22 cellular contexts compared by ENCODE assay signal in genomic region chr13:40408602-40409001, GRCh38.
DNase-seq lines count a peak whose midpoint lies in the region; ATAC-seq and TF ChIP-seq lines count a peak whose summit lies in the region.
"Had no signal": no experiment of that assay in that cellular context is flagged by ENCODE, and none has a peak within 500 bp of the region (broad histone marks: within the 10 kb centered on the region; RNA-seq: fewer than 3 reads in every experiment).

No MANE protein-coding gene starts in this region.

- ATAC-seq in left colon: peak; percentile 44
- ATAC-seq in GM21825 (IDR thresholded peaks at IDR 0.05; ENCODE audit: unreplicated experiment): no peak
- no peak for ATAC-seq in GM21528 (IDR thresholded peaks at IDR 0.05; ENCODE audit: low FRiP score, unreplicated experiment)
- ATAC-seq: left lobe of liver, T-cell had no signal

- H3K27me3 ChIP-seq in testis: no peaks in the 10 kb centered on the region
- H3K27me3 ChIP-seq: spleen, upper lobe of left lung had no signal

- TF ChIP-seq CTCF in astrocyte of the spinal cord (IDR thresholded peaks at IDR 0.05; ENCODE audit: low read depth, low read length) (no peak), testis (IDR thresholded peaks at IDR 0.05) (no peak)

- H3K4me1 ChIP-seq in testis: no peaks in the 10 kb centered on the region

- intact Hi-C loops in left colon (cut with DNase I, micrococcal nuclease) (loop anchor here in 1 of 2 donors (10.0 kb wide), 1 partner anchor 256 kb away; the partner anchor contains the start of gene FOXO1), testis (cut with DNase I; ENCODE audit: low total_unique reads) (no loop called here)

- DNase-seq in CD1c-positive myeloid dendritic cell (ENCODE audit: extremely low spot score) (peak; percentile 55), LHCN-M2 (ENCODE audit: low read depth) (peak; percentile 83), astrocyte of the spinal cord (ENCODE audit: low read depth, low spot score) (peak; percentile 22), left colon (no peak), NCI-H748 treated with DMSO at 0.1 percent for 48 hours (lab: John Stamatoyannopoulos, UW) (no peak), testis (no peak)
- DNase-seq: activated effector memory CD4-positive, alpha-beta T cell treated with Interleukin-2 at 50 U/mL for 16 hours; AML-193; hypothalamus; NCI-H2029; NCI-H69; posterior cingulate gyrus; RPMI8226; spleen; stimulated activated naive CD4-positive, alpha-beta T cell; T-cell; WERI-Rb-1 had no signal

- no peak for TF ChIP-seq POLR2A in testis (IDR thresholded peaks at IDR 0.05)

- in situ Hi-C loops in astrocyte of the spinal cord (cut with HindIII; ENCODE audit: low sequenced_read_pairs): no loop called here

- WGBS in testis, 2 donors: 88% methylated on average over 5 of the region's 5 CpGs

- H3K4me3 ChIP-seq in astrocyte of the spinal cord (ENCODE audit: low read depth, low read length) (no peak overlapping the region), testis (no peak overlapping the region)
- H3K4me3 ChIP-seq: coronary artery, spleen, upper lobe of left lung had no signal

- no peaks in the 10 kb centered on the region for H3K9me3 ChIP-seq in testis

- no peaks in the 10 kb centered on the region for H3K36me3 ChIP-seq in testis (ENCODE audit: low read depth, missing control alignments)
- H3K36me3 ChIP-seq: spleen, upper lobe of left lung, WERI-Rb-1 had no signal

- no peak overlapping the region for H3K27ac ChIP-seq in testis
- H3K27ac ChIP-seq: spleen, WERI-Rb-1 had no signal

Comparison
In these comparisons a context has a peak if more than half of its experiments do, and no peak if none do; other contexts are left out.
1. DNase-seq: peak in CD1c-positive myeloid dendritic cell (single experiment), LHCN-M2 (single experiment) and astrocyte of the spinal cord (single experiment); none in left colon (0 of 2), NCI-H748 treated with DMSO at 0.1 percent for 48 hours (single experiment) and testis (single experiment).